Comparison of ENCODE assay signal across 1 cellular context in genomic region chr5:154474957-154475334, GRCh38.
TF ChIP-seq lines count a peak whose summit lies in the region.

No MANE protein-coding gene starts in this region.

TF ChIP-seq in WTC11, 78 proteins besides CTCF, POLR2A, EP300 and RAD21 (continued from another document):
- TF ChIP-seq ZNF425 (CRISPR knock-in tag; conservative IDR thresholded peaks at IDR 0.05) (no peak), GABPB1 (CRISPR knock-in tag; IDR thresholded peaks at IDR 0.05) (no peak)
TF ChIP-seq in WTC11: peak in this region for 0.
